In the genomic region with DNA sequence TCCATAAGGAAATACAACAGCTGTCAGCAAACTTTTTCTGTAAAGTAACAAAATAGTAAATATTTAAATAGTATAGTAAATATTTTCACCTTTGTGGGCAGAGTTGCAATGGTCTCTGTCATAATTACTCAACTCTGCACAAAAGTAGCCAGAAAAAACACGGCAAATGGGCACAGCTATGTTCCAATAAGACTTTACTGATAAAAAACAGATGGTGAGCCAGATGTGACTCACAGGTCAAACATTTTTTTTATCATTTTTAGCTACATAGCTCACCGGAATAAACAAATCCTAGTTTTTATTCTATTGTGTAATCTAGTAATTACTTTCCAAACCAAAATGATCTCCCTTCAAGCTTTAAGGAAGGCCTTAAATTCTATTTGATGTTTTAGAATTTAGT, we compare ENCODE assay signal across 10 cellular contexts. TPM values are rescaled to one million over a fixed set of nuclear protein-coding genes. Genes with fewer than 3 reads are reported as not detected.
A peak's percentile ranks its signal among the peaks of the same experiment; 100 is the strongest.
DNase-seq lines count a peak whose midpoint lies in the region; ATAC-seq and TF ChIP-seq lines count a peak whose summit lies in the region.
"Had no signal": no experiment of that assay in that cellular context is flagged by ENCODE, and none has a peak within 500 bp of the region (broad histone marks: within the 10 kb centered on the region; RNA-seq: fewer than 3 reads in every experiment).

No MANE protein-coding gene starts in this region.

- peaks cover 44% of the 10 kb centered on the region for H3K36me3 ChIP-seq in left ventricle myocardium inferior
- H3K36me3 ChIP-seq: thyroid gland had no signal

- no peak overlapping the region for H3K4me3 ChIP-seq in left ventricle myocardium inferior
- H3K4me3 ChIP-seq: BLaER1, thyroid gland had no signal

- intact Hi-C loops in left ventricle myocardium superior (cut with micrococcal nuclease) (no loop called here), left ventricle myocardium inferior (cut with micrococcal nuclease) (no loop called here), posterior vena cava (cut with DNase I) (no loop called here)

- no peaks in the 10 kb centered on the region for H3K9me3 ChIP-seq in left ventricle myocardium inferior (replicated peaks)
- H3K9me3 ChIP-seq: thyroid gland had no signal

- H3K27ac ChIP-seq in left ventricle myocardium inferior (replicated peaks) = no peak overlapping the region
- H3K27ac ChIP-seq: BLaER1, thyroid gland had no signal

- no peak for TF ChIP-seq CTCF in left ventricle myocardium inferior (IDR thresholded peaks at IDR 0.05; ENCODE audit: borderline replicate concordance)

- ATAC-seq in left ventricle myocardium superior = peak; percentile 61
- no peak for ATAC-seq in stimulated activated naive CD8-positive, alpha-beta T cell treated with anti-CD3 and anti-CD28 coated beads, Interleukin-15, Interleukin-2, amounts not matched to agents 100 U/mL and 50 U/mL, for 24 hours

- H3K27me3 ChIP-seq in left ventricle myocardium inferior (ENCODE audit: low read depth) = no peaks in the 10 kb centered on the region
- H3K27me3 ChIP-seq: BLaER1, thyroid gland had no signal

- no peaks in the 10 kb centered on the region for H3K4me1 ChIP-seq in left ventricle myocardium inferior
- H3K4me1 ChIP-seq: BLaER1, thyroid gland had no signal

- DNase-seq in left ventricle myocardium superior (no peak), left ventricle myocardium inferior (no peak), amniotic epithelial cell (ENCODE audit: low read depth) (peak; percentile 97), iris pigment epithelial cell (ENCODE audit: low read depth) (peak; percentile 95), COLO668 (lab: John Stamatoyannopoulos, UW; ENCODE audit: unreplicated experiment) (no peak), posterior vena cava (ENCODE audit: low spot score) (no peak), DMS79 (lab: John Stamatoyannopoulos, UW) (no peak)
- DNase-seq in stimulated activated naive CD8-positive, alpha-beta T cell treated with anti-CD3 and anti-CD28 coated beads, Interleukin-15, Interleukin-2, amounts not matched to agents 100 U/mL and 50 U/mL, for 24 hours = no peak
- DNase-seq: thyroid gland had no signal

RNA-seq across cellular contexts. Expression of gene NCAPG2, which starts 55.3 kb away (rescaled TPM):
- total RNA-seq in left ventricle myocardium superior (5.0 TPM), left ventricle myocardium inferior (3.7 TPM), posterior vena cava (1 to 10 TPM; 6.4 to 8.4 TPM)

Comparison
In these comparisons a context has a peak if more than half of its experiments do, and no peak if none do; other contexts are left out.
1. DNase-seq: peak in amniotic epithelial cell (single experiment) and iris pigment epithelial cell (single experiment); none in left ventricle myocardium superior (single experiment), left ventricle myocardium inferior (single experiment), stimulated activated naive CD8-positive, alpha-beta T cell treated with anti-CD3 and anti-CD28 coated beads, Interleukin-15, Interleukin-2, amounts not matched to agents 100 U/mL and 50 U/mL, for 24 hours (single experiment), COLO668 (single experiment), posterior vena cava (single experiment) and DMS79 (single experiment).